ENCODE assay signal across 30 cellular contexts in the genomic region with DNA sequence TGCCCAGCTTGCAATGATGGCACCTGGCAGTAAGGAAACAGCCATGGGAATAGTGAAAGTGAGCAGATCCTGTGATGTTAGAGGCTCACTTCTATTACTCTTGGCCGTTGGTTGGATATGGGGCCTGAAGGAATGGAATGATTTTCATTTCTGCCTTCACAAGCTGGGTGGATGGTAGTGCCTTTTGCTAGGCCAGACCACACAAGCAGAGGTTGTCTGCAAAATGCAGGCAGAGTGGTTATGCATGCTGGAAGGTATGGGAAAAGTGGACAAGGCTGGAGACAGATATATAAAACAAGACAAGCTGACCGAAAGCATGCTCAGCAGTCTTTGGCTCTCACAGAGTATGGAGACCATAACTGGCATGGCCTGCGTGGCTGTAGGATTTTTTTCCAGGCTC. TPM values are rescaled to one million over a fixed set of nuclear protein-coding genes. Genes with fewer than 3 reads are reported as not detected.
DNase-seq lines count a peak whose midpoint lies in the region; ATAC-seq, FAIRE-seq and TF ChIP-seq lines count a peak whose summit lies in the region.
"Had no signal": no experiment of that assay in that cellular context is flagged by ENCODE, and none has a peak within 500 bp of the region (broad histone marks: within the 10 kb centered on the region; RNA-seq: fewer than 3 reads in every experiment).

No MANE protein-coding gene starts in this region.

- peaks cover 30% of the 10 kb centered on the region for H3K4me1 ChIP-seq in SJSA1 (replicated peaks)
- H3K4me1 ChIP-seq in mesenchymal stem cell (ENCODE audit: control insufficient read depth, insufficient read depth, low read depth, low read length): no peaks in the 10 kb centered on the region
- H3K4me1 ChIP-seq: BE2C, BLaER1 had no signal

- H3K18ac ChIP-seq in mesenchymal stem cell (ENCODE audit: low read depth in 1 of 2, low read length in 2 of 2): no peak overlapping the region

- no peak overlapping the region for H3K4me3 ChIP-seq in SJSA1
- no peak overlapping the region for H3K4me3 ChIP-seq in bronchial epithelial cell (ENCODE audit: low read depth, low read length)
- H3K4me3 ChIP-seq in mesenchymal stem cell (ENCODE audit: insufficient read depth in 1 of 2, low read depth in 1 of 2, low read length in 2 of 2): no peak overlapping the region
- H3K4me3 ChIP-seq: BLaER1 had no signal

- H4K8ac ChIP-seq in mesenchymal stem cell (ENCODE audit: low read length): no peak overlapping the region

- H3K27me3 Mint-ChIP-seq in glutamatergic neuron (ENCODE audit: unreplicated experiment): no peaks in the 10 kb centered on the region
- H3K27me3 Mint-ChIP-seq: CD4-positive, alpha-beta memory T cell; CD4-positive, CD25-positive, alpha-beta regulatory T cell; CD8-positive, alpha-beta memory T cell had no signal

- H2BK120ac ChIP-seq in mesenchymal stem cell (ENCODE audit: low read depth, low read length): no peak overlapping the region

- no peak for ATAC-seq in GM21528 (IDR thresholded peaks at IDR 0.05; ENCODE audit: low FRiP score, unreplicated experiment)

- peak; percentile 61 to 69 for DNase-seq in SJSA1 (ENCODE audit: low read depth in 1 of 2, low spot score in 2 of 2)
- no peak for DNase-seq in bronchial epithelial cell (ENCODE audit: low read depth)
- no peak for DNase-seq in mesenchymal stem cell
- no peak for DNase-seq in substantia nigra (lab: John Stamatoyannopoulos, UW)
- DNase-seq in GM03348 (ENCODE audit: low spot score): no peak
- DNase-seq in glutamatergic neuron: no peak
- DNase-seq in T1000 (lab: John Stamatoyannopoulos, UW): no peak
- DNase-seq: 8988T; ACHN; BE2C; C1 segment of cervical spinal cord; CD4-positive, alpha-beta memory T cell; CD4-positive, CD25-positive, alpha-beta regulatory T cell; CD8-positive, alpha-beta memory T cell; COR-L47; DMS 273 treated with DMSO at 0.1 percent for 48 hours; DMS153; DMS53; DMS79; DND-41; EL; GDM1 had no signal

- H4K91ac ChIP-seq in mesenchymal stem cell (ENCODE audit: low read length): no peak overlapping the region

- no peak overlapping the region for H3K4ac ChIP-seq in mesenchymal stem cell (ENCODE audit: low read depth in 1 of 2, low read length in 2 of 2)

- H3K4me1 Mint-ChIP-seq in glutamatergic neuron (ENCODE audit: low read depth, unreplicated experiment): no peaks in the 10 kb centered on the region

- H2AFZ ChIP-seq in mesenchymal stem cell (ENCODE audit: low read depth, low read length): no peak overlapping the region

- no peak overlapping the region for H3K14ac ChIP-seq in mesenchymal stem cell (ENCODE audit: low read length in 2 of 2)

- H3K9me3 ChIP-seq in SJSA1 (replicated peaks) (no peaks in the 10 kb centered on the region), mesenchymal stem cell (ENCODE audit: control insufficient read depth, low read length) (no peaks in the 10 kb centered on the region)
- H3K9me3 ChIP-seq: BE2C, BLaER1 had no signal

- no peak overlapping the region for H3K4me3 Mint-ChIP-seq in glutamatergic neuron (ENCODE audit: unreplicated experiment)
- H3K4me3 Mint-ChIP-seq: CD14-positive monocyte; CD4-positive, alpha-beta memory T cell had no signal

- no peak overlapping the region for H2BK12ac ChIP-seq in mesenchymal stem cell (ENCODE audit: low read length in 2 of 2)

- H3K4me2 ChIP-seq in mesenchymal stem cell (ENCODE audit: low read length, poor library complexity, severe bottlenecking): no peak overlapping the region
- H3K4me2 ChIP-seq: BLaER1 had no signal

- H3K27ac Mint-ChIP-seq in glutamatergic neuron (ENCODE audit: unreplicated experiment): no peak overlapping the region
- H3K27ac Mint-ChIP-seq: CD14-positive monocyte; CD4-positive, alpha-beta memory T cell; CD4-positive, CD25-positive, alpha-beta regulatory T cell had no signal

- peak overlapping the region; percentile 78 for H3K27ac ChIP-seq in SJSA1
- H3K27ac ChIP-seq in mesenchymal stem cell (ENCODE audit: low read length, poor library complexity, severe bottlenecking): no peak overlapping the region
- H3K27ac ChIP-seq in substantia nigra (ENCODE audit: low read depth, low read length, poor library complexity, severe bottlenecking): peak overlapping the region; percentile 80
- H3K27ac ChIP-seq: BLaER1 had no signal

- no peaks in the 10 kb centered on the region for H3K36me3 ChIP-seq in SJSA1
- H3K36me3 ChIP-seq in bronchial epithelial cell (ENCODE audit: control insufficient read depth, insufficient read depth, low read length): no peaks in the 10 kb centered on the region
- H3K36me3 ChIP-seq in mesenchymal stem cell (ENCODE audit: control insufficient read depth in 1 of 2, insufficient read depth in 2 of 2, low read depth in 1 of 2, low read length in 2 of 2): no peaks in the 10 kb centered on the region
- H3K36me3 ChIP-seq: BE2C, BLaER1 had no signal

- H3K27me3 ChIP-seq in SJSA1 (replicated peaks): no peaks in the 10 kb centered on the region
- H3K27me3 ChIP-seq in bronchial epithelial cell (ENCODE audit: control insufficient read depth, insufficient read depth, low read length): no peaks in the 10 kb centered on the region
- H3K27me3 ChIP-seq in mesenchymal stem cell (ENCODE audit: control insufficient read depth in 1 of 2, insufficient read depth in 1 of 2, low read length in 2 of 2): no peaks in the 10 kb centered on the region
- H3K27me3 ChIP-seq: BE2C, BLaER1 had no signal

- WGBS in mesenchymal stem cell: 96% methylated on average over 3 of the region's 3 CpGs

- H3K79me1 ChIP-seq in mesenchymal stem cell (replicated peaks; ENCODE audit: low read length, poor library complexity, severe bottlenecking): peaks cover 3% of the 10 kb centered on the region

- H3K9me3 Mint-ChIP-seq in glutamatergic neuron (ENCODE audit: unreplicated experiment): no peaks in the 10 kb centered on the region
- H3K9me3 Mint-ChIP-seq: CD4-positive, alpha-beta memory T cell; CD4-positive, CD25-positive, alpha-beta regulatory T cell; CD8-positive, alpha-beta memory T cell had no signal

- H2AK5ac ChIP-seq in mesenchymal stem cell (ENCODE audit: low read length, severe bottlenecking): no peak overlapping the region

- no peak overlapping the region for H2BK5ac ChIP-seq in mesenchymal stem cell (ENCODE audit: low read depth, low read length, poor library complexity, severe bottlenecking)

- no peaks in the 10 kb centered on the region for H3K36me3 Mint-ChIP-seq in glutamatergic neuron (ENCODE audit: unreplicated experiment)
- H3K36me3 Mint-ChIP-seq: CD14-positive monocyte; CD4-positive, alpha-beta memory T cell; CD4-positive, CD25-positive, alpha-beta regulatory T cell; CD8-positive, alpha-beta memory T cell had no signal

- no peak for TF ChIP-seq CTCF in bronchial epithelial cell (IDR thresholded peaks at IDR 0.05; ENCODE audit: insufficient read depth, low read length, severe bottlenecking)
- no peak for TF ChIP-seq CTCF in glutamatergic neuron (IDR thresholded peaks at IDR 0.05; ENCODE audit: partially characterized antibody, unreplicated experiment)

- peak overlapping the region; percentile 37 for H2BK15ac ChIP-seq in mesenchymal stem cell (ENCODE audit: low read depth, poor library complexity, severe bottlenecking)

- peak; percentile 62 for FAIRE-seq in bronchial epithelial cell (lab: Jason Lieb, UNC)
- FAIRE-seq: A204.1, GM12891, GM19239 had no signal

- no peak overlapping the region for H3K9ac ChIP-seq in mesenchymal stem cell (ENCODE audit: low read length)
- H3K9ac ChIP-seq: BLaER1 had no signal

- no peak overlapping the region for H3K23ac ChIP-seq in mesenchymal stem cell (ENCODE audit: low read length in 2 of 2)

RNA-seq across cellular contexts. Expression of a gene that starts 50.7 kb away (rescaled TPM):
- not detected in 2 replicates for total RNA-seq in SJSA1 (2014; rRNA removed; shearing (Covaris generic))
- not detected in 2 replicates for total RNA-seq in bronchial epithelial cell
- polyA plus RNA-seq in mesenchymal stem cell (2013, experiment 1 of 2): 0.03 TPM
- polyA plus RNA-seq in mesenchymal stem cell (2013, experiment 2 of 2): 0.01 TPM
- not detected for total RNA-seq in glutamatergic neuron (ENCODE audit: unreplicated experiment)
- total RNA-seq: CD4-positive, alpha-beta memory T cell; CD4-positive, CD25-positive, alpha-beta regulatory T cell; CD8-positive, alpha-beta memory T cell; Daoy had no signal
- polyA plus RNA-seq: AG04450 had no signal

Comparison
In these comparisons a context has a peak if more than half of its experiments do, and no peak if none do; other contexts are left out.
1. DNase-seq: peak in SJSA1 (2 of 2); none in bronchial epithelial cell (single experiment), mesenchymal stem cell (single experiment), substantia nigra (0 of 49), GM03348 (single experiment), glutamatergic neuron (single experiment) and T1000 (single experiment).